Comparison of ENCODE assay signal across 8 cellular contexts in genomic region chr5:52988335-52989024, GRCh38. TPM values are rescaled to one million over a fixed set of nuclear protein-coding genes. Genes with fewer than 3 reads are reported as not detected.
A peak's percentile ranks its signal among the peaks of the same experiment; 100 is the strongest.
DNase-seq lines count a peak whose midpoint lies in the region; ATAC-seq lines count a peak whose summit lies in the region.

No MANE protein-coding gene starts in this region.

- no peaks in the 10 kb centered on the region for H3K36me3 Mint-ChIP-seq in IgD-negative memory B cell
- no peaks in the 10 kb centered on the region for H3K36me3 Mint-ChIP-seq in central memory CD8-positive, alpha-beta T cell (ENCODE audit: insufficient read depth)

- no peaks in the 10 kb centered on the region for H3K9me3 Mint-ChIP-seq in IgD-negative memory B cell
- H3K9me3 Mint-ChIP-seq in central memory CD8-positive, alpha-beta T cell: no peaks in the 10 kb centered on the region

- H3K4me3 Mint-ChIP-seq in IgD-negative memory B cell: peak overlapping the region; percentile 11 to 80 (median 50)
- peak overlapping the region; percentile 62 for H3K4me3 Mint-ChIP-seq in central memory CD8-positive, alpha-beta T cell

- no peak for DNase-seq in central memory CD8-positive, alpha-beta T cell (ENCODE audit: low spot score in 2 of 2)
- DNase-seq in lung microvascular endothelial cell (ENCODE audit: low read depth in 2 of 2) (peak; percentile 18 to 20), activated gamma-delta T cell (lab: John Stamatoyannopoulos, UW) (no peak)
- no peak for DNase-seq in activated CD4-positive, alpha-beta T cell treated with anti-CD3 and anti-CD28 coated beads for 1 hour

- H3K4me1 Mint-ChIP-seq in IgD-negative memory B cell: peaks cover 3 to 8% (median 4%) of the 10 kb centered on the region in 3 donors
- H3K4me1 Mint-ChIP-seq in central memory CD8-positive, alpha-beta T cell: peaks cover 6% of the 10 kb centered on the region

- peak; percentile 22 for ATAC-seq in central memory CD8-positive, alpha-beta T cell (replicated peaks; ENCODE audit: extremely low read depth, poor library complexity, severe bottlenecking)
- no peak for ATAC-seq in HG03135 (IDR thresholded peaks at IDR 0.05; ENCODE audit: unreplicated experiment)

- peak overlapping the region; percentile 51; the same call in 1 of the 2 replicates for H3K4me3 ChIP-seq in GM08714 (ENCODE audit: low read length)
- H3K4me3 ChIP-seq in urinary bladder (ENCODE audit: low read depth, low read length): peak overlapping the region; percentile 64

- peak overlapping the region; percentile 27 for H3K27ac ChIP-seq in urinary bladder (ENCODE audit: low read depth)

- H3K36me3 ChIP-seq in urinary bladder (ENCODE audit: insufficient read depth): no peaks in the 10 kb centered on the region

- WGBS in urinary bladder: 9% methylated on average over 16 of the region's 16 CpGs

- peaks cover 43% of the 10 kb centered on the region for H3K27me3 Mint-ChIP-seq in IgD-negative memory B cell
- peaks cover 50% of the 10 kb centered on the region for H3K27me3 Mint-ChIP-seq in central memory CD8-positive, alpha-beta T cell

- H3K27ac Mint-ChIP-seq in IgD-negative memory B cell: no peak overlapping the region
- H3K27ac Mint-ChIP-seq in central memory CD8-positive, alpha-beta T cell (ENCODE audit: low read depth): no peak overlapping the region

- H3K4me1 ChIP-seq in urinary bladder (ENCODE audit: insufficient read depth): no peaks in the 10 kb centered on the region

RNA-seq across cellular contexts. Expression of gene ITGA2, which starts 0.7 kb away (rescaled TPM):
- polyA plus RNA-seq in IgD-negative memory B cell: not detected
- 24.8 and 54.3 TPM in 2 replicates for total RNA-seq in lung microvascular endothelial cell
- 21.1 TPM for total RNA-seq in urinary bladder
- 3.4 TPM for polyA plus RNA-seq in urinary bladder

Comparison
In these comparisons a context has a peak if more than half of its experiments do, and no peak if none do; other contexts are left out.
1. DNase-seq: peak in lung microvascular endothelial cell (2 of 2); none in central memory CD8-positive, alpha-beta T cell (0 of 2), activated CD4-positive, alpha-beta T cell treated with anti-CD3 and anti-CD28 coated beads for 1 hour (single experiment) and activated gamma-delta T cell (single experiment).